Comparison of ENCODE assay signal across 32 cellular contexts in the genomic region with DNA sequence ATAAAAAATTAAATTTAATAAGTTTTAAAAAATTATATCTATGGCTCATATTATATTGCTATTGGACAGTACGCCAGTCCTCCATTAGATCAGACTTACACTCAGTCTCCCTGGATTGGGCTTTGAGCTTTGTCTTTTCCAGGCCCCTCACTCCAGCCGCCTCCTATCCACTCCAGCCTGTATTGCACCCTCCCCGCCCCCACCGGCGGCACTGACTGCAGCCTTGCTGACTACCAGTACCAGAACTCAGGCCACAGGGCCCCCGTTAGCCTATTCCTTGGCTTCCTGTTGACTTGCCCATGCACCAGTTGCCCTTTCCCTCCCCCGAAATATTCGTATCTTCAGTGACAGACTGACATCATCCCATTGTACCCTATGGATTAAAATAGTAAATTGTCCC.
"Had no signal": no experiment of that assay in that cellular context is flagged by ENCODE, and none has a peak within 500 bp of the region (broad histone marks: within the 10 kb centered on the region; RNA-seq: fewer than 3 reads in every experiment).

No MANE protein-coding gene starts in this region.

- H3K4me1 Mint-ChIP-seq: activated CD4-positive, alpha-beta T cell treated with anti-CD3 and anti-CD28 coated beads, Interleukin-2, amount 10 ng/mL, durations not matched to agents 24 days and 14 days; activated naive CD8-positive, alpha-beta T cell treated with anti-CD3 and anti-CD28 coated beads for 36 hours; activated T-helper 17 cell treated with anti-CD3 and anti-CD28 coated beads, Interleukin-2, amount 50 U/mL, for 72 hours had no signal

- H3K27ac Mint-ChIP-seq: activated CD4-positive, alpha-beta T cell treated with anti-CD3 and anti-CD28 coated beads, Interleukin-2, amount 10 ng/mL, durations not matched to agents 24 days and 14 days; activated CD8-positive, alpha-beta T cell treated with anti-CD3 and anti-CD28 coated beads for 36 hours; activated naive CD8-positive, alpha-beta T cell treated with anti-CD3 and anti-CD28 coated beads for 36 hours; activated T-cell treated with anti-CD3 and anti-CD28 coated beads, Interleukin-2, amount 50 U/mL, for 72 hours; activated T-helper 17 cell treated with anti-CD3 and anti-CD28 coated beads, Interleukin-2, amount 50 U/mL, for 72 hours had no signal

- H3K4me3 Mint-ChIP-seq: activated CD4-positive, alpha-beta T cell treated with anti-CD3 and anti-CD28 coated beads, Interleukin-2, amount 10 ng/mL, durations not matched to agents 24 days and 14 days; activated CD8-positive, alpha-beta T cell treated with anti-CD3 and anti-CD28 coated beads for 36 hours; activated naive CD8-positive, alpha-beta T cell treated with anti-CD3 and anti-CD28 coated beads for 36 hours; activated T-cell treated with anti-CD3 and anti-CD28 coated beads, Interleukin-2, amount 50 U/mL, for 72 hours; activated T-helper 17 cell treated with anti-CD3 and anti-CD28 coated beads, Interleukin-2, amount 50 U/mL, for 72 hours had no signal

- H3K27me3 ChIP-seq: body of pancreas, breast epithelium had no signal

- H3K9me3 Mint-ChIP-seq: activated CD4-positive, alpha-beta T cell treated with anti-CD3 and anti-CD28 coated beads, Interleukin-2, amount 10 ng/mL, durations not matched to agents 24 days and 14 days; activated CD8-positive, alpha-beta T cell treated with anti-CD3 and anti-CD28 coated beads for 36 hours; activated naive CD8-positive, alpha-beta T cell treated with anti-CD3 and anti-CD28 coated beads for 36 hours; activated T-cell treated with anti-CD3 and anti-CD28 coated beads, Interleukin-2, amount 50 U/mL, for 72 hours; activated T-helper 17 cell treated with anti-CD3 and anti-CD28 coated beads, Interleukin-2, amount 50 U/mL, for 72 hours had no signal

- H3K4me3 ChIP-seq: body of pancreas, breast epithelium, PC-9 had no signal

- H3K4me1 ChIP-seq: breast epithelium had no signal

- H3K9me3 ChIP-seq: body of pancreas, breast epithelium had no signal

- DNase-seq: activated CD4-positive, alpha-beta T cell treated with anti-CD3 and anti-CD28 coated beads, Interleukin-2, amount 10 ng/mL, durations not matched to agents 24 days and 14 days; activated CD4-positive, alpha-beta T cell treated with anti-CD3 and anti-CD28 coated beads, Interleukin-2, amount 50 U/mL, for 4 hours; activated CD8-positive, alpha-beta T cell treated with anti-CD3 and anti-CD28 coated beads for 36 hours; activated effector memory CD4-positive, alpha-beta T cell treated with anti-CD3 and anti-CD28 coated beads, Interleukin-2, amount 50 U/mL, for 16 hours; activated naive CD4-positive, alpha-beta T cell; activated naive CD4-positive, alpha-beta T cell treated with anti-CD3 and anti-CD28 coated beads, Interleukin-2, amount 50 U/mL, for 16 hours; activated naive CD8-positive, alpha-beta T cell treated with anti-CD3 and anti-CD28 coated beads for 36 hours; activated T-cell treated with anti-CD3 and anti-CD28 coated beads, Interleukin-2, amount 50 U/mL, for 1 hour; activated T-cell treated with anti-CD3 and anti-CD28 coated beads, Interleukin-2, amount 50 U/mL, for 72 hours; amniotic stem cell; body of pancreas; Karpas-422; KBM-7; NCI-H1105; NCI-H1417 treated with DMSO at 0.1 percent for 48 hours; NCI-H1694; NCI-H1930; NCI-H2081 treated with DMSO at 0.1 percent for 48 hours; NCI-H226; NCI-H446 treated with DMSO at 0.1 percent for 48 hours; NCI-H524; NK-92 treated with Interleukin-12 subunit alpha and Interleukin-12 subunit beta, amount 100 ng/mL, for 24 hours; PC-9; SW 1271; T-helper 1 cell; T-helper 2 cell; T-helper 9 cell; WERI-Rb-1 had no signal

- H3K4me2 ChIP-seq: PC-9 had no signal

- H3K36me3 Mint-ChIP-seq: activated naive CD8-positive, alpha-beta T cell treated with anti-CD3 and anti-CD28 coated beads for 36 hours had no signal

- H3K27ac ChIP-seq: body of pancreas, breast epithelium, PC-9, RWPE1, WERI-Rb-1 had no signal

- H2AFZ ChIP-seq: PC-9 had no signal

- H3K27me3 Mint-ChIP-seq: activated CD4-positive, alpha-beta T cell treated with anti-CD3 and anti-CD28 coated beads, Interleukin-2, amount 10 ng/mL, durations not matched to agents 24 days and 14 days had no signal

- ATAC-seq: activated CD8-positive, alpha-beta T cell treated with anti-CD3 and anti-CD28 coated beads for 36 hours; activated T-cell treated with anti-CD3 and anti-CD28 coated beads, Interleukin-2, amount 50 U/mL, for 72 hours; activated T-helper 17 cell treated with anti-CD3 and anti-CD28 coated beads, Interleukin-2, amount 50 U/mL, for 72 hours; body of pancreas; Right ventricle myocardium inferior had no signal

- H3K36me3 ChIP-seq: breast epithelium, WERI-Rb-1 had no signal
